ENCODE assay signal across 1 cellular context in the genomic region with DNA sequence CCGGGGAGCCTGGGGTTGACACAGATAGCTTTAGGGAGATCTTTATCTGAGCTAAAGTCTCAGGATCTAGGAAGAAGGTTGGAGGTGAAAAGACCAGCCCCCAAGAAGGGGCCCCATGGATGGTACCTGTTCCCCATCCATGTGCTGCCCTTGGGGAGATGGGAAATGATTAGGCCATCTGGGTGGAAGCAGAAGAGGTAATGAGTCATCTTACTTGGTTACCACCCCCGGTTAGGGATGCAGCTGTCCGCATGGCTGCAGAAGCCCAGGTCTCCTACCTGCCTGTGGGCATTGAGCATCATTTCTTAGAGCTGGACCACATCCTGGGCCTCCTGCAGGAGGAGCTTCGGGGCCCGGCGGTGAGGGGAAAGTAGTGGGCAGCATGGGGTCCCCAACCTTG.
TF ChIP-seq lines count a peak whose summit lies in the region.

No MANE protein-coding gene starts in this region.

TF ChIP-seq in HEK293, 187 proteins besides CTCF, POLR2A, EP300 and RAD21 (continued from another document and continues in another):
- TF ChIP-seq, protein P1, sequence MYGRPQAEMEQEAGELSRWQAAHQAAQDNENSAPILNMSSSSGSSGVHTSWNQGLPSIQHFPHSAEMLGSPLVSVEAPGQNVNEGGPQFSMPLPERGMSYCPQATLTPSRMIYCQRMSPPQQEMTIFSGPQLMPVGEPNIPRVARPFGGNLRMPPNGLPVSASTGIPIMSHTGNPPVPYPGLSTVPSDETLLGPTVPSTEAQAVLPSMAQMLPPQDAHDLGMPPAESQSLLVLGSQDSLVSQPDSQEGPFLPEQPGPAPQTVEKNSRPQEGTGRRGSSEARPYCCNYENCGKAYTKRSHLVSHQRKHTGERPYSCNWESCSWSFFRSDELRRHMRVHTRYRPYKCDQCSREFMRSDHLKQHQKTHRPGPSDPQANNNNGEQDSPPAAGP (tag by site-specific recombination; IDR thresholded peaks at IDR 0.05), result 0 out of 2 replicates have a peak, but pooled peaks have one; percentile 22
- TF ChIP-seq, protein P2, sequence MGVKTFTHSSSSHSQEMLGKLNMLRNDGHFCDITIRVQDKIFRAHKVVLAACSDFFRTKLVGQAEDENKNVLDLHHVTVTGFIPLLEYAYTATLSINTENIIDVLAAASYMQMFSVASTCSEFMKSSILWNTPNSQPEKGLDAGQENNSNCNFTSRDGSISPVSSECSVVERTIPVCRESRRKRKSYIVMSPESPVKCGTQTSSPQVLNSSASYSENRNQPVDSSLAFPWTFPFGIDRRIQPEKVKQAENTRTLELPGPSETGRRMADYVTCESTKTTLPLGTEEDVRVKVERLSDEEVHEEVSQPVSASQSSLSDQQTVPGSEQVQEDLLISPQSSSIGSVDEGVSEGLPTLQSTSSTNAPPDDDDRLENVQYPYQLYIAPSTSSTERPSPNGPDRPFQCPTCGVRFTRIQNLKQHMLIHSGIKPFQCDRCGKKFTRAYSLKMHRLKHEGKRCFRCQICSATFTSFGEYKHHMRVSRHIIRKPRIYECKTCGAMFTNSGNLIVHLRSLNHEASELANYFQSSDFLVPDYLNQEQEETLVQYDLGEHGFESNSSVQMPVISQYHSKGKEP (tag by site-specific recombination; IDR thresholded peaks at IDR 0.05), result no peak
- TF ChIP-seq ZNF639 (tag by site-specific recombination; IDR thresholded peaks at IDR 0.05) (no peak), ZSCAN18 (tag by site-specific recombination; IDR thresholded peaks at IDR 0.05) (no peak), ZNF2 (tag by site-specific recombination; IDR thresholded peaks at IDR 0.05) (no peak), ZNF274 (IDR thresholded peaks at IDR 0.05; ENCODE audit: low read length) (no peak), ZNF274 (tag by site-specific recombination; IDR thresholded peaks at IDR 0.05; ENCODE audit: borderline replicate concordance) (no peak), KLF16 (tag by site-specific recombination; IDR thresholded peaks at IDR 0.05) (no peak), ZFP3 (tag by site-specific recombination; IDR thresholded peaks at IDR 0.05; ENCODE audit: low read depth) (no peak), ZXDB (tag by site-specific recombination; IDR thresholded peaks at IDR 0.05) (no peak), ZNF350 (tag by site-specific recombination; IDR thresholded peaks at IDR 0.05) (no peak), HOXC10 (CRISPR knock-in tag; IDR thresholded peaks at IDR 0.05) (no peak), GLIS1 (tag by site-specific recombination; IDR thresholded peaks at IDR 0.05) (0 out of 2 replicates have a peak, but pooled peaks have one; percentile 24), ZNF521 (tag by site-specific recombination; IDR thresholded peaks at IDR 0.05) (no peak), TCF7L2 (IDR thresholded peaks at IDR 0.05; ENCODE audit: borderline replicate concordance, low read depth, low read length) (no peak), ZNF776 (tag by site-specific recombination; IDR thresholded peaks at IDR 0.05; ENCODE audit: borderline replicate concordance) (no peak), PATZ1 (tag by site-specific recombination; IDR thresholded peaks at IDR 0.05) (0 out of 2 replicates have a peak, but pooled peaks have one; percentile 34), ZNF560 (tag by site-specific recombination; IDR thresholded peaks at IDR 0.05; ENCODE audit: borderline replicate concordance) (no peak), SP7 (tag by site-specific recombination; IDR thresholded peaks at IDR 0.05) (0 out of 2 replicates have a peak, but pooled peaks have one; percentile 21), ZNF513 (tag by site-specific recombination; IDR thresholded peaks at IDR 0.05) (no peak), GFI1B (tag by site-specific recombination; IDR thresholded peaks at IDR 0.05) (no peak), ZSCAN4 (tag by site-specific recombination; IDR thresholded peaks at IDR 0.05) (no peak), ZBTB20 (tag by site-specific recombination; IDR thresholded peaks at IDR 0.05) (peak; percentile 16; the same call in 1 of the 2 replicates), ZNF791 (tag by site-specific recombination; IDR thresholded peaks at IDR 0.05) (no peak), ZNF707 (tag by site-specific recombination; IDR thresholded peaks at IDR 0.05) (no peak), ELK4 (IDR thresholded peaks at IDR 0.05; ENCODE audit: borderline replicate concordance, low read depth, low read length) (no peak), ZBTB1 (tag by site-specific recombination; IDR thresholded peaks at IDR 0.05) (no peak), ZNF677 (tag by site-specific recombination; IDR thresholded peaks at IDR 0.05) (no peak), ZNF37A (tag by site-specific recombination; IDR thresholded peaks at IDR 0.05) (no peak), YY2 (tag by site-specific recombination; IDR thresholded peaks at IDR 0.05) (no peak), ZNF239 (tag by site-specific recombination; IDR thresholded peaks at IDR 0.05) (no peak), GLI4 (tag by site-specific recombination; IDR thresholded peaks at IDR 0.05) (no peak), KLF7 (tag by site-specific recombination; IDR thresholded peaks at IDR 0.05; ENCODE audit: borderline replicate concordance) (no peak), MZF1 (tag by site-specific recombination; IDR thresholded peaks at IDR 0.05; ENCODE audit: borderline replicate concordance) (no peak), MEIS1 (CRISPR knock-in tag; IDR thresholded peaks at IDR 0.05; ENCODE audit: borderline replicate concordance) (no peak), ZNF837 (tag by site-specific recombination; IDR thresholded peaks at IDR 0.05) (no peak), ZBTB17 (tag by site-specific recombination; IDR thresholded peaks at IDR 0.05) (peak; percentile 36; the same call in 1 of the 2 replicates), ZNF549 (tag by site-specific recombination; IDR thresholded peaks at IDR 0.05) (no peak), KLF9 (tag by site-specific recombination; IDR thresholded peaks at IDR 0.05; ENCODE audit: low read depth) (no peak)
- TF ChIP-seq, protein P3, sequence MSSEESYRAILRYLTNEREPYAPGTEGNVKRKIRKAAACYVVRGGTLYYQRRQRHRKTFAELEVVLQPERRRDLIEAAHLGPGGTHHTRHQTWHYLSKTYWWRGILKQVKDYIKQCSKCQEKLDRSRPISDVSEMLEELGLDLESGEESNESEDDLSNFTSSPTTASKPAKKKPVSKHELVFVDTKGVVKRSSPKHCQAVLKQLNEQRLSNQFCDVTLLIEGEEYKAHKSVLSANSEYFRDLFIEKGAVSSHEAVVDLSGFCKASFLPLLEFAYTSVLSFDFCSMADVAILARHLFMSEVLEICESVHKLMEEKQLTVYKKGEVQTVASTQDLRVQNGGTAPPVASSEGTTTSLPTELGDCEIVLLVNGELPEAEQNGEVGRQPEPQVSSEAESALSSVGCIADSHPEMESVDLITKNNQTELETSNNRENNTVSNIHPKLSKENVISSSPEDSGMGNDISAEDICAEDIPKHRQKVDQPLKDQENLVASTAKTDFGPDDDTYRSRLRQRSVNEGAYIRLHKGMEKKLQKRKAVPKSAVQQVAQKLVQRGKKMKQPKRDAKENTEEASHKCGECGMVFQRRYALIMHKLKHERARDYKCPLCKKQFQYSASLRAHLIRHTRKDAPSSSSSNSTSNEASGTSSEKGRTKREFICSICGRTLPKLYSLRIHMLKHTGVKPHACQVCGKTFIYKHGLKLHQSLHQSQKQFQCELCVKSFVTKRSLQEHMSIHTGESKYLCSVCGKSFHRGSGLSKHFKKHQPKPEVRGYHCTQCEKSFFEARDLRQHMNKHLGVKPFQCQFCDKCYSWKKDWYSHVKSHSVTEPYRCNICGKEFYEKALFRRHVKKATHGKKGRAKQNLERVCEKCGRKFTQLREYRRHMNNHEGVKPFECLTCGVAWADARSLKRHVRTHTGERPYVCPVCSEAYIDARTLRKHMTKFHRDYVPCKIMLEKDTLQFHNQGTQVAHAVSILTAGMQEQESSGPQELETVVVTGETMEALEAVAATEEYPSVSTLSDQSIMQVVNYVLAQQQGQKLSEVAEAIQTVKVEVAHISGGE (tag by site-specific recombination; conservative IDR thresholded peaks at IDR 0.05; ENCODE audit: low read depth), result no peak
- TF ChIP-seq, protein P4, sequence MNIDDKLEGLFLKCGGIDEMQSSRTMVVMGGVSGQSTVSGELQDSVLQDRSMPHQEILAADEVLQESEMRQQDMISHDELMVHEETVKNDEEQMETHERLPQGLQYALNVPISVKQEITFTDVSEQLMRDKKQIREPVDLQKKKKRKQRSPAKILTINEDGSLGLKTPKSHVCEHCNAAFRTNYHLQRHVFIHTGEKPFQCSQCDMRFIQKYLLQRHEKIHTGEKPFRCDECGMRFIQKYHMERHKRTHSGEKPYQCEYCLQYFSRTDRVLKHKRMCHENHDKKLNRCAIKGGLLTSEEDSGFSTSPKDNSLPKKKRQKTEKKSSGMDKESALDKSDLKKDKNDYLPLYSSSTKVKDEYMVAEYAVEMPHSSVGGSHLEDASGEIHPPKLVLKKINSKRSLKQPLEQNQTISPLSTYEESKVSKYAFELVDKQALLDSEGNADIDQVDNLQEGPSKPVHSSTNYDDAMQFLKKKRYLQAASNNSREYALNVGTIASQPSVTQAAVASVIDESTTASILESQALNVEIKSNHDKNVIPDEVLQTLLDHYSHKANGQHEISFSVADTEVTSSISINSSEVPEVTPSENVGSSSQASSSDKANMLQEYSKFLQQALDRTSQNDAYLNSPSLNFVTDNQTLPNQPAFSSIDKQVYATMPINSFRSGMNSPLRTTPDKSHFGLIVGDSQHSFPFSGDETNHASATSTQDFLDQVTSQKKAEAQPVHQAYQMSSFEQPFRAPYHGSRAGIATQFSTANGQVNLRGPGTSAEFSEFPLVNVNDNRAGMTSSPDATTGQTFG (tag by site-specific recombination; IDR thresholded peaks at IDR 0.05; ENCODE audit: borderline replicate concordance), result no peak
